Comparison of ENCODE assay signal across 25 cellular contexts in the genomic region with DNA sequence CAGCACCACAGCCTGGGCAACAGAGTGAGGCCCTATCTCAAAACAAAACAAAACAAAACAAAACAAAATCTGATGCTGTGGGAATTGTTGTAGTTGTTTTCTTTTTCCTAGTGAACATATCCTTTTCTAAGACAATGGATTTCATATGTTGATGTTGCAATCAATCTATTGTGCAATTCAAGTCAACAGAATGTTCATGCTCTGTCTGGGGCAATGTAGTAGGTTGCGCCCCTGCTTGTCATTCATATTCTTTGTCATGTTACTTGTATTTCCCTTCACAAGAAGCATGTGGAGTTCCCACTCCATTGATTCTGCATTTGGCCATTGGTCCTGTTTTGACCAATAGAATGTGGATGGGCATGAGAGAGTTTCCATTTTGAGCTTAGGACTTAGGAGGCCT.
DNase-seq lines count a peak whose midpoint lies in the region; TF ChIP-seq lines count a peak whose summit lies in the region.
"Had no signal": no experiment of that assay in that cellular context is flagged by ENCODE, and none has a peak within 500 bp of the region (broad histone marks: within the 10 kb centered on the region; RNA-seq: fewer than 3 reads in every experiment).

No MANE protein-coding gene starts in this region.

- H3K36me3 ChIP-seq in breast epithelium, result no peaks in the 10 kb centered on the region
- H3K36me3 ChIP-seq: esophagus muscularis mucosa, MG63, tibial artery, WERI-Rb-1 had no signal

- H3K9me3 Mint-ChIP-seq in MCF 10A (ENCODE audit: unreplicated experiment), result no peaks in the 10 kb centered on the region
- H3K9me3 Mint-ChIP-seq: activated CD4-positive, alpha-beta memory T cell treated with anti-CD3 and anti-CD28 coated beads, Interleukin-2, amount 10 ng/mL, durations not matched to agents 7 days and 5 days; activated T-cell treated with anti-CD3 and anti-CD28 coated beads, Interleukin-2, amount 50 U/mL, for 24 hours; brain; CD4-positive, alpha-beta T cell had no signal

- no peaks in the 10 kb centered on the region for H3K4me1 ChIP-seq in breast epithelium
- H3K4me1 ChIP-seq: esophagus muscularis mucosa had no signal

- H3K4me1 Mint-ChIP-seq in MCF 10A (ENCODE audit: insufficient read depth, unreplicated experiment), result peaks cover 7% of the 10 kb centered on the region
- H3K4me1 Mint-ChIP-seq: brain, nephron progenitor cell, T-helper 17 cell had no signal

- no peaks in the 10 kb centered on the region for H3K27me3 ChIP-seq in breast epithelium
- H3K27me3 ChIP-seq: esophagus muscularis mucosa, MG63, tibial artery had no signal

- no peak for TF ChIP-seq POLR2A in breast epithelium (IDR thresholded peaks at IDR 0.05)

- H3K36me3 Mint-ChIP-seq in MCF 10A (ENCODE audit: insufficient read depth, unreplicated experiment), result no peaks in the 10 kb centered on the region
- H3K36me3 Mint-ChIP-seq: activated naive CD4-positive, alpha-beta T cell treated with anti-CD3 and anti-CD28 coated beads, Interleukin-2, amount 50 U/mL, for 72 hours; brain had no signal

- no peak overlapping the region for H3K4me3 Mint-ChIP-seq in MCF 10A (ENCODE audit: unreplicated experiment)
- H3K4me3 Mint-ChIP-seq: activated CD4-positive, alpha-beta memory T cell treated with anti-CD3 and anti-CD28 coated beads, Interleukin-2, amount 10 ng/mL, durations not matched to agents 7 days and 5 days; activated T-cell treated with anti-CD3 and anti-CD28 coated beads, Interleukin-2, amount 50 U/mL, for 24 hours; brain; CD4-positive, alpha-beta T cell; nephron progenitor cell; T-helper 17 cell had no signal

- no TSS peak for BruUV-seq in MCF 10A (replicated peaks; lab: Mats Ljungman, UMichigan)

- DNase-seq in MCF 10A (ENCODE audit: unreplicated experiment) (peak; percentile 96), breast epithelium (ENCODE audit: low spot score in 2 of 2) (no peak), amniotic epithelial cell (ENCODE audit: low read depth) (peak; percentile 84), fibroblast of the aortic adventitia (ENCODE audit: low read depth) (peak; percentile 43), NCI-H1048 (lab: John Stamatoyannopoulos, UW) (no peak), superior temporal gyrus (ENCODE audit: extremely low spot score) (no peak), coronary artery (ENCODE audit: low spot score) (no peak), T-helper 1 cell (no peak)
- DNase-seq: activated CD4-positive, alpha-beta memory T cell treated with anti-CD3 and anti-CD28 coated beads, Interleukin-2, amount 10 ng/mL, durations not matched to agents 7 days and 5 days; activated T-cell treated with anti-CD3 and anti-CD28 coated beads, Interleukin-2, amount 50 U/mL, for 24 hours; CD4-positive, alpha-beta T cell; kidney glomerular epithelial cell; MG63; NCI-H1930; NCI-H446; nephron progenitor cell; Right ventricle myocardium superior; stimulated activated CD4-positive, alpha-beta T cell treated with anti-CD3 and anti-CD28 coated beads, Interleukin-12 subunit alpha, Interleukin-12 subunit beta, amount 100 ng/mL, for 4 hours; T-helper 17 cell; tibial artery; WERI-Rb-1 had no signal

- H3K27ac Mint-ChIP-seq in MCF 10A (ENCODE audit: low read depth, unreplicated experiment), result peak overlapping the region; percentile 49
- H3K27ac Mint-ChIP-seq: activated CD4-positive, alpha-beta memory T cell treated with anti-CD3 and anti-CD28 coated beads, Interleukin-2, amount 10 ng/mL, durations not matched to agents 7 days and 5 days; activated naive CD4-positive, alpha-beta T cell treated with anti-CD3 and anti-CD28 coated beads, Interleukin-2, amount 50 U/mL, for 72 hours; activated T-cell treated with anti-CD3 and anti-CD28 coated beads, Interleukin-2, amount 50 U/mL, for 24 hours; brain; CD4-positive, alpha-beta T cell; nephron progenitor cell; progenitor cell of endocrine pancreas; T-helper 17 cell had no signal

- POLR2A ChIA-PET in MCF 10A (lab: Yijun Ruan, JAX), result interaction anchor here (1.5 to 1.7 kb wide), 2 partner anchors 31 to 79 kb away, joined by 3 to 4 read pairs; no protein-coding TSS in a partner anchor

- H3K27ac ChIP-seq in breast epithelium, result peak overlapping the region in 1 of 2 donors; percentile 14
- H3K27ac ChIP-seq in coronary artery, result no peak overlapping the region
- H3K27ac ChIP-seq: esophagus muscularis mucosa, tibial artery, WERI-Rb-1 had no signal

- H3K27me3 Mint-ChIP-seq in MCF 10A (ENCODE audit: insufficient read depth, unreplicated experiment), result no peaks in the 10 kb centered on the region
- H3K27me3 Mint-ChIP-seq: activated CD4-positive, alpha-beta memory T cell treated with anti-CD3 and anti-CD28 coated beads, Interleukin-2, amount 10 ng/mL, durations not matched to agents 7 days and 5 days; progenitor cell of endocrine pancreas had no signal

- TF ChIP-seq CTCF in MCF 10A (IDR thresholded peaks at IDR 0.05; ENCODE audit: unreplicated experiment) (no peak), breast epithelium (IDR thresholded peaks at IDR 0.05) (no peak), fibroblast of the aortic adventitia (IDR thresholded peaks at IDR 0.05; ENCODE audit: insufficient read depth, low read length) (no peak), coronary artery (IDR thresholded peaks at IDR 0.05) (no peak)

- CTCF ChIA-PET in MCF 10A (lab: Yijun Ruan, JAX), result interaction anchor here (0.6 to 3.1 kb wide), 5 partner anchors 8 to 937 kb away, joined by 3 to 15 read pairs (median 3); no protein-coding TSS in a partner anchor

- intact Hi-C loops in MCF 10A (cut with micrococcal nuclease), result no loop called here
- intact Hi-C loops in breast epithelium (cut with DNase I; ENCODE audit: low total_unique reads), result no loop called here

- H3K9me3 ChIP-seq in breast epithelium, result no peaks in the 10 kb centered on the region
- H3K9me3 ChIP-seq: esophagus muscularis mucosa, MG63, tibial artery had no signal

- H3K4me3 ChIP-seq in breast epithelium (no peak overlapping the region), fibroblast of the aortic adventitia (ENCODE audit: low read depth, low read length) (no peak overlapping the region), coronary artery (no peak overlapping the region)
- H3K4me3 ChIP-seq: esophagus muscularis mucosa, MG63, tibial artery had no signal

Comparison
In these comparisons a context has a peak if more than half of its experiments do, and no peak if none do; other contexts are left out.
1. DNase-seq: peak in MCF 10A (single experiment), amniotic epithelial cell (single experiment) and fibroblast of the aortic adventitia (single experiment); none in breast epithelium (0 of 2), NCI-H1048 (single experiment), superior temporal gyrus (single experiment), coronary artery (single experiment) and T-helper 1 cell (0 of 5).